In the genomic region with DNA sequence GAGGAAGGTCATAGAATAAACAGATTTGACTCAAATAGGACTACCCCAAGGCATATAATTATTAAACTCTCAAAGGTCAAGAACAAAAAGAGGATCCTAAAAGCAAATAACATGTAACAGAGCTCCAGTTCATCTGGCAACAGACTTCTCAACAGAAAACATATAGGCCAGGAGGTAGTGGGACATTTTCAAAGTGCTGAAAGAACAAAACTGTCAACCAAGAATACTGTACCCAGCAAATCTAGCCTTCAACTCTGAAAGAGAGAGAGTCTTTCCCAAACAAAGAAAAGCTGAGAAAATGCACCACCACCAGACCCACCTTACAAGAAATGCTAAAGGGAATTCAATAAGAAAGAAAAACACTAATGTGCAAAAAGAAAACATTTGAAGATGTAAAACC, we compare ENCODE assay signal across 26 cellular contexts.
"Had no signal": no experiment of that assay in that cellular context is flagged by ENCODE, and none has a peak within 500 bp of the region (broad histone marks: within the 10 kb centered on the region; RNA-seq: fewer than 3 reads in every experiment).

No MANE protein-coding gene starts in this region.

- DNase-seq: activated CD4-positive, alpha-beta memory T cell treated with anti-CD3 and anti-CD28 coated beads for 36 hours; activated CD4-positive, alpha-beta T cell treated with anti-CD3 and anti-CD28 coated beads, Interleukin-2, amount 50 U/mL, for 1 hour; activated CD8-positive, alpha-beta memory T cell treated with anti-CD3 and anti-CD28 coated beads, Interleukin-2, amount 50 U/mL, for 4 hours; activated gamma-delta T cell treated with Interleukin-2 at 50 U/mL for 16 hours; activated naive CD4-positive, alpha-beta T cell treated with anti-CD3 and anti-CD28 coated beads for 36 hours; activated T-cell treated with anti-CD3 and anti-CD28 coated beads for 4 hours; activated T-cell treated with anti-CD3 and anti-CD28 coated beads, Interleukin-2, amount 50 U/mL, for 4 hours; adrenal gland; caudate nucleus; cerebellar nuclear complex; Kasumi-1; KG1; MG63; NCI-H1048; NCI-H1105 treated with DMSO at 0.1 percent for 48 hours; NCI-H1436 treated with DMSO at 0.1 percent for 48 hours; NCI-H1694 treated with DMSO at 0.1 percent for 48 hours; NCI-H2029; NCI-H345; NCI-H524 treated with DMSO at 0.1 percent for 48 hours; NCI-H748 treated with DMSO at 0.1 percent for 48 hours; NK-92 treated with Interleukin-12 subunit alpha and Interleukin-12 subunit beta, amount 100 ng/mL, for 24 hours; Right ventricle myocardium superior; SK-N-SH had no signal

- H3K27me3 ChIP-seq: adrenal gland, MG63, SJSA1 had no signal

- H3K9me3 ChIP-seq: SJSA1 had no signal

- H3K27ac ChIP-seq: adrenal gland, SJSA1 had no signal

- H3K4me3 ChIP-seq: adrenal gland, MG63, SJSA1 had no signal

- ATAC-seq: activated naive CD4-positive, alpha-beta T cell treated with anti-CD3 and anti-CD28 coated beads, Interleukin-2, amount 50 U/mL, for 72 hours; activated T-cell treated with anti-CD3 and anti-CD28 coated beads, Interleukin-2, amount 50 U/mL, for 4 hours had no signal
